ENCODE assay signal across 8 cellular contexts in genomic region chr6:129251669-129252376, GRCh38.
DNase-seq lines count a peak whose midpoint lies in the region; ATAC-seq and TF ChIP-seq lines count a peak whose summit lies in the region.

No MANE protein-coding gene starts in this region.

- H3K4me1 Mint-ChIP-seq in CD14-positive monocyte: no peaks in the 10 kb centered on the region

- intact Hi-C loops in CD14-positive monocyte (cut with micrococcal nuclease) (no loop called here), dorsolateral prefrontal cortex (cut with DNase I) (loop anchor here (5.0 to 10.0 kb wide), 3 partner anchors 120 to 527 kb away; no protein-coding TSS in a partner anchor)

- no peaks in the 10 kb centered on the region for H3K9me3 Mint-ChIP-seq in CD14-positive monocyte

- no peak overlapping the region for H3K4me3 Mint-ChIP-seq in CD14-positive monocyte

- TF ChIP-seq CTCF in CD14-positive monocyte (IDR thresholded peaks at IDR 0.05) (peak; percentile 79), dorsolateral prefrontal cortex (IDR thresholded peaks at IDR 0.05 in 54 of 56, conservative IDR thresholded peaks at IDR 0.05 in 2 of 56; ENCODE audit: low read depth in 1 of 56, partially characterized antibody in 56 of 56) (peak; percentile 67 to 95 (median 88))

- DNase-seq in CD14-positive monocyte (ENCODE audit: low spot score) (no peak), NCI-H2107 treated with DMSO at 0.1 percent for 48 hours (lab: John Stamatoyannopoulos, UW; ENCODE audit: unreplicated experiment) (peak; percentile 25), dorsolateral prefrontal cortex (peak in 3 of 10 donors; percentile 14 to 66 (median 43)), medulla oblongata (ENCODE audit: extremely low spot score) (peak; percentile 73)
- peak; percentile 9 for DNase-seq in activated CD4-positive, CD25-positive, alpha-beta regulatory T cell treated with anti-CD3 and anti-CD28 coated beads, Interleukin-2, amount 50 U/mL, for 16 hours (ENCODE audit: low read depth, low spot score)
- peak; percentile 20 for DNase-seq in stimulated activated naive CD4-positive, alpha-beta T cell treated with Interleukin-2 at 50 U/mL for 16 hours (lab: John Stamatoyannopoulos, UW)

- peak overlapping the region in 8 of 59 donors; percentile 2 to 77 (median 26) for H3K27ac ChIP-seq in dorsolateral prefrontal cortex

- no peak overlapping the region for H3K27ac Mint-ChIP-seq in CD14-positive monocyte

- no peaks in the 10 kb centered on the region for H3K27me3 ChIP-seq in dorsolateral prefrontal cortex

- peak overlapping the region in 18 of 59 donors; percentile 2 to 34 (median 20) for H3K4me3 ChIP-seq in dorsolateral prefrontal cortex

- no peaks in the 10 kb centered on the region for H3K36me3 Mint-ChIP-seq in CD14-positive monocyte

- H3K27me3 Mint-ChIP-seq in CD14-positive monocyte (ENCODE audit: low read depth in 3 of 3): peaks cover 0 to 2% (median 2%) of the 10 kb centered on the region in 3 donors

- ATAC-seq in GM18858 (IDR thresholded peaks at IDR 0.05; ENCODE audit: unreplicated experiment) (peak; percentile 92), HG03039 (IDR thresholded peaks at IDR 0.05; ENCODE audit: unreplicated experiment) (peak; percentile 88)

Comparison
In these comparisons a context has a peak if more than half of its experiments do, and no peak if none do; other contexts are left out.
1. intact Hi-C loops: an anchor here in dorsolateral prefrontal cortex (5.0 to 10.0 kb wide); none called in CD14-positive monocyte.